Comparison of ENCODE assay signal across 1 cellular context in genomic region chr11:78168539-78169477, GRCh38.
TF ChIP-seq lines count a peak whose summit lies in the region.

No MANE protein-coding gene starts in this region.

TF ChIP-seq in H1, 55 proteins besides CTCF, POLR2A, EP300 and RAD21:
- TF ChIP-seq SUZ12 (IDR thresholded peaks at IDR 0.05; ENCODE audit: low read length), result no peak
